ENCODE assay signal across 6 cellular contexts in genomic region chr5:126742425-126742824, GRCh38.
"Had no signal": no experiment of that assay in that cellular context is flagged by ENCODE, and none has a peak within 500 bp of the region (broad histone marks: within the 10 kb centered on the region; RNA-seq: fewer than 3 reads in every experiment).

No MANE protein-coding gene starts in this region.

- H3K27ac ChIP-seq: GM23248 had no signal

- H3K36me3 ChIP-seq: HAP-1 had no signal

- H3K9me3 ChIP-seq: HAP-1 had no signal

- DNase-seq: GM23248, GOT3, H7, IMR-90 had no signal

- H3K9ac ChIP-seq: GM23248 had no signal

- ATAC-seq: HCT116 had no signal

- H3K4me3 ChIP-seq: GM23248, HAP-1 had no signal
